23 cellular contexts compared by ENCODE assay signal in genomic region chr10:132679217-132679595, GRCh38.
A peak's percentile ranks its signal among the peaks of the same experiment; 100 is the strongest.
DNase-seq lines count a peak whose midpoint lies in the region; ATAC-seq and TF ChIP-seq lines count a peak whose summit lies in the region.
"Had no signal": no experiment of that assay in that cellular context is flagged by ENCODE, and none has a peak within 500 bp of the region (broad histone marks: within the 10 kb centered on the region; RNA-seq: fewer than 3 reads in every experiment).

No MANE protein-coding gene starts in this region.

- CTCF ChIA-PET in activated CD8-positive, alpha-beta T cell treated with anti-CD3 and anti-CD28 coated beads for 36 hours (lab: Charles Lee), result no interaction called here

- intact Hi-C loops in natural killer cell (cut with micrococcal nuclease) (no loop called here), sciatic nerve (cut with DNase I) (no loop called here)
- intact Hi-C loops in activated CD8-positive, alpha-beta T cell treated with anti-CD3 and anti-CD28 coated beads for 36 hours (cut with micrococcal nuclease), result no loop called here

- no peak for ATAC-seq in natural killer cell treated with Interleukin-12 subunit alpha and Interleukin-12 subunit beta and Interleukin-15 and Interleukin-18, amount 100 ng/mL, for 72 hours
- ATAC-seq in natural killer cell, result no peak
- no peak for ATAC-seq in sciatic nerve
- no peak for ATAC-seq in HG03175 (IDR thresholded peaks at IDR 0.05; ENCODE audit: unreplicated experiment)
- no peak for ATAC-seq in HG02885 (IDR thresholded peaks at IDR 0.05; ENCODE audit: poor library complexity, unreplicated experiment)
- ATAC-seq in activated CD8-positive, alpha-beta T cell treated with anti-CD3 and anti-CD28 coated beads for 36 hours, result no peak
- ATAC-seq: esophagus mucosa, K562 had no signal

- no peak overlapping the region for H3K27ac Mint-ChIP-seq in natural killer cell treated with Interleukin-12 subunit alpha and Interleukin-12 subunit beta and Interleukin-15 and Interleukin-18, amount 100 ng/mL, for 72 hours
- no peak overlapping the region for H3K27ac Mint-ChIP-seq in natural killer cell
- H3K27ac Mint-ChIP-seq in activated CD8-positive, alpha-beta T cell treated with anti-CD3 and anti-CD28 coated beads for 36 hours, result no peak overlapping the region
- H3K27ac Mint-ChIP-seq: stimulated activated naive CD8-positive, alpha-beta T cell treated with anti-CD3 and anti-CD28 coated beads, Interleukin-15, Interleukin-2, amounts not matched to agents 100 ng/mL and 50 ng/mL, for 24 hours had no signal

- H3K9me3 Mint-ChIP-seq in natural killer cell treated with Interleukin-12 subunit alpha and Interleukin-12 subunit beta and Interleukin-15 and Interleukin-18, amount 100 ng/mL, for 72 hours, result no peaks in the 10 kb centered on the region
- no peaks in the 10 kb centered on the region for H3K9me3 Mint-ChIP-seq in natural killer cell
- H3K9me3 Mint-ChIP-seq in activated CD8-positive, alpha-beta T cell treated with anti-CD3 and anti-CD28 coated beads for 36 hours, result no peaks in the 10 kb centered on the region
- H3K9me3 Mint-ChIP-seq: stimulated activated naive CD8-positive, alpha-beta T cell treated with anti-CD3 and anti-CD28 coated beads, Interleukin-15, Interleukin-2, amounts not matched to agents 100 ng/mL and 50 ng/mL, for 24 hours had no signal

- H3K4me3 Mint-ChIP-seq in natural killer cell treated with Interleukin-12 subunit alpha and Interleukin-12 subunit beta and Interleukin-15 and Interleukin-18, amount 100 ng/mL, for 72 hours, result no peak overlapping the region
- H3K4me3 Mint-ChIP-seq in natural killer cell, result no peak overlapping the region
- H3K4me3 Mint-ChIP-seq in activated CD8-positive, alpha-beta T cell treated with anti-CD3 and anti-CD28 coated beads for 36 hours, result no peak overlapping the region
- H3K4me3 Mint-ChIP-seq: stimulated activated naive CD8-positive, alpha-beta T cell treated with anti-CD3 and anti-CD28 coated beads, Interleukin-15, Interleukin-2, amounts not matched to agents 100 ng/mL and 50 ng/mL, for 24 hours had no signal

- peaks cover 17 to 23% of the 10 kb centered on the region in 2 donors for H3K4me1 Mint-ChIP-seq in natural killer cell treated with Interleukin-12 subunit alpha and Interleukin-12 subunit beta and Interleukin-15 and Interleukin-18, amount 100 ng/mL, for 72 hours (ENCODE audit: low read depth in 2 of 2)
- H3K4me1 Mint-ChIP-seq in natural killer cell, result peaks cover 23 to 34% of the 10 kb centered on the region in 2 donors
- H3K4me1 Mint-ChIP-seq in activated CD8-positive, alpha-beta T cell treated with anti-CD3 and anti-CD28 coated beads for 36 hours (ENCODE audit: low read depth), result peaks cover 14% of the 10 kb centered on the region

- no peaks in the 10 kb centered on the region for H3K27me3 Mint-ChIP-seq in natural killer cell treated with Interleukin-12 subunit alpha and Interleukin-12 subunit beta and Interleukin-15 and Interleukin-18, amount 100 ng/mL, for 72 hours
- no peaks in the 10 kb centered on the region for H3K27me3 Mint-ChIP-seq in natural killer cell (ENCODE audit: low read depth in 2 of 2)
- H3K27me3 Mint-ChIP-seq in activated CD8-positive, alpha-beta T cell treated with anti-CD3 and anti-CD28 coated beads for 36 hours, result no peaks in the 10 kb centered on the region
- H3K27me3 Mint-ChIP-seq: stimulated activated naive CD8-positive, alpha-beta T cell treated with anti-CD3 and anti-CD28 coated beads, Interleukin-15, Interleukin-2, amounts not matched to agents 100 ng/mL and 50 ng/mL, for 24 hours had no signal

- POLR2A ChIA-PET in activated CD8-positive, alpha-beta T cell treated with anti-CD3 and anti-CD28 coated beads for 36 hours (lab: Charles Lee), result no interaction called here

- no peak for TF ChIP-seq CTCF in natural killer cell (IDR thresholded peaks at IDR 0.05)
- TF ChIP-seq CTCF in activated CD8-positive, alpha-beta T cell treated with anti-CD3 and anti-CD28 coated beads for 36 hours (IDR thresholded peaks at IDR 0.05), result no peak

- DNase-seq in natural killer cell treated with Interleukin-12 subunit alpha and Interleukin-12 subunit beta and Interleukin-15 and Interleukin-18, amount 100 ng/mL, for 72 hours (ENCODE audit: low spot score), result peak; percentile 22
- DNase-seq in natural killer cell, result no peak
- peak; percentile 14 for DNase-seq in islet precursor cell
- DNase-seq in sciatic nerve (ENCODE audit: low spot score), result peak; percentile 4
- DNase-seq in activated CD8-positive, alpha-beta T cell treated with anti-CD3 and anti-CD28 coated beads for 36 hours, result no peak
- DNase-seq: activated CD4-positive, alpha-beta T cell treated with anti-CD3 and anti-CD28 coated beads, Interleukin-2, amount 50 U/mL, for 48 hours; activated CD4-positive, CD25-positive, alpha-beta regulatory T cell; activated gamma-delta T cell; C1 segment of cervical spinal cord; Calu3; colonic mucosa; DMS79 treated with DMSO at 0.1 percent for 48 hours; foreskin fibroblast; kidney glomerular epithelial cell; NCI-H1092 treated with DMSO at 0.1 percent for 48 hours; NCI-H187; NCI-H526; NK-92 treated with Interleukin-12 subunit alpha and Interleukin-12 subunit beta, amount 100 ng/mL, for 24 hours had no signal

- H3K36me3 Mint-ChIP-seq in natural killer cell treated with Interleukin-12 subunit alpha and Interleukin-12 subunit beta and Interleukin-15 and Interleukin-18, amount 100 ng/mL, for 72 hours, result no peaks in the 10 kb centered on the region
- H3K36me3 Mint-ChIP-seq in natural killer cell, result no peaks in the 10 kb centered on the region
- H3K36me3 Mint-ChIP-seq in activated CD8-positive, alpha-beta T cell treated with anti-CD3 and anti-CD28 coated beads for 36 hours (ENCODE audit: low read depth), result no peaks in the 10 kb centered on the region

Comparison
In these comparisons a context has a peak if more than half of its experiments do, and no peak if none do; other contexts are left out.
1. DNase-seq: peak in natural killer cell treated with Interleukin-12 subunit alpha and Interleukin-12 subunit beta and Interleukin-15 and Interleukin-18, amount 100 ng/mL, for 72 hours (single experiment), islet precursor cell (single experiment) and sciatic nerve (single experiment); none in natural killer cell (single experiment) and activated CD8-positive, alpha-beta T cell treated with anti-CD3 and anti-CD28 coated beads for 36 hours (single experiment).